Comparison of ENCODE assay signal across 8 cellular contexts in the genomic region with DNA sequence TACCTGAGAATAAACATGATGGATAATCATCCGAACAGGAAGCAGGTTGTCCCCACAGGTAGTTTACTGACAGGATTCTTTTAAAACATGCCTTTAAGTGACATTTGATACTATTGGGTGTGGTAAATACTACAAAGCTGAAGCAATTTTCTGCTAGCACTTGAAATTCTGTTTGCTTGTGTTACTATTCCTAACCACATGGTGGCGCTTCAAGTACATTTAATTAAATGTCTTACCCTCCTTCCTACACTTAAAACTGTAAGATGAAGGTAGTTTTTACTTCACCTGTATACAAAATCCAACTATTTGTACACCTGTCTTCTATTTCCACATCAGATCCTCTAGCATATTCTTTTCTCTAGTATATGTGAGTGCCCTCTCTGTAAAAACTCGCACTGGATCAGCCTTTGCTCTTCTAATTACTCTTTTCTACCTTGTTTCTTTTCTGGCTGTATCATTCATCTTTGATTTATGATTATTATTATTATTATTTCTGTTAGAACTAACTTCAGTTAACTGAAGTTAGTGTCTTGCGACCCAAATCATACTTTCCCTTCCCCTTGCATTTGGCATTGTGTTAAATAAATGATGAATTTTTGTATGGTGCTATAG. TPM values are rescaled to one million over a fixed set of nuclear protein-coding genes. Genes with fewer than 3 reads are reported as not detected.
DNase-seq lines count a peak whose midpoint lies in the region; ATAC-seq, FAIRE-seq and TF ChIP-seq lines count a peak whose summit lies in the region.

No MANE protein-coding gene starts in this region.

- H3K4me1 ChIP-seq in GM12878 (ENCODE audit: control insufficient read depth, insufficient read depth, low read length) = peaks cover 17% of the 10 kb centered on the region; the same call in 1 of the 2 replicates
- no peaks in the 10 kb centered on the region for H3K4me1 ChIP-seq in uterus

- no peaks in the 10 kb centered on the region for H3K27me3 Mint-ChIP-seq in activated T-helper 17 cell treated with anti-CD3 and anti-CD28 coated beads, Interleukin-2, amount 50 U/mL, for 72 hours

- H3K36me3 Mint-ChIP-seq in activated T-helper 17 cell treated with anti-CD3 and anti-CD28 coated beads, Interleukin-2, amount 50 U/mL, for 72 hours (ENCODE audit: low read depth) = peaks cover 37% of the 10 kb centered on the region

- in situ Hi-C loops in GM12878 (cut with MboI) = loop anchor here (10.0 kb wide), 3 partner anchors 308 to 528 kb away; a partner anchor contains a TSS

- TF ChIP-seq POLR2A in GM12878 (IDR thresholded peaks at IDR 0.05; ENCODE audit: low read depth, low read length) (no peak), uterus (IDR thresholded peaks at IDR 0.05) (no peak)

- TF ChIP-seq CTCF in AG10803 (conservative IDR thresholded peaks at IDR 0.05; ENCODE audit: low read length) (peak; percentile 75), GM12878 (IDR thresholded peaks at IDR 0.05 in 2 of 3, conservative IDR thresholded peaks at IDR 0.05 in 1 of 3; ENCODE audit: control insufficient read depth in 2 of 3, extremely low read depth in 1 of 3, insufficient read depth in 1 of 3, low read depth in 3 of 3, low read length in 3 of 3) (peak; percentile 60 to 64 (median 60)), uterus (IDR thresholded peaks at IDR 0.05) (peak; percentile 42 to 51 (median 46))

- H3K4me3 Mint-ChIP-seq in activated T-helper 17 cell treated with anti-CD3 and anti-CD28 coated beads, Interleukin-2, amount 50 U/mL, for 72 hours = no peak overlapping the region

- H3K9me3 ChIP-seq in GM12878 (replicated peaks; ENCODE audit: control insufficient read depth, insufficient read depth, low read length) = no peaks in the 10 kb centered on the region
- H3K9me3 ChIP-seq in uterus = peaks cover 0 to 5% of the 10 kb centered on the region in 2 donors

- SMC1A ChIA-PET in GM12878 (lab: Charles Lee; ENCODE audit: uncharacterized antibody, unreplicated experiment) = interaction anchor here (0.7 to 2.1 kb wide), 14 partner anchors 10 to 1403 kb away, joined by 3 to 13 read pairs (median 4); a partner anchor contains a TSS

- H3K79me2 ChIP-seq in GM12878 (ENCODE audit: control insufficient read depth, insufficient read depth, low read length) = peaks cover 19% of the 10 kb centered on the region

- POLR2A ChIA-PET in GM12878 (lab: Charles Lee) = interaction anchor here (1.2 kb wide), 1 partner anchor 18 kb away, joined by 3 read pairs; no protein-coding TSS in a partner anchor

- H4K20me1 ChIP-seq in GM12878 (ENCODE audit: control insufficient read depth, insufficient read depth) = no peaks in the 10 kb centered on the region

- ATAC-seq in GM12878 = peak; percentile 10; the same call in 1 of the 3 replicates
- no peak for ATAC-seq in activated T-helper 17 cell treated with anti-CD3 and anti-CD28 coated beads, Interleukin-2, amount 50 U/mL, for 72 hours (replicated peaks)

- H3K27ac ChIP-seq in GM12878 (ENCODE audit: control insufficient read depth, insufficient read depth) = no peak overlapping the region
- no peak overlapping the region for H3K27ac ChIP-seq in uterus

- CTCF ChIA-PET in GM12878 (lab: Yijun Ruan, JAX) = interaction anchor here (0.6 to 3.6 kb wide), 26 partner anchors 8 to 774 kb away, joined by 3 to 24 read pairs (median 4); a partner anchor contains a TSS

- DNase-seq in AG10803 (ENCODE audit: low read depth) (peak; percentile 56), GM03348 (ENCODE audit: low spot score) (peak; percentile 24), NCI-H2196 (lab: John Stamatoyannopoulos, UW; ENCODE audit: unreplicated experiment) (peak; percentile 50), GM12878 (ENCODE audit: low read depth, low spot score) (no peak), kidney tubule cell (ENCODE audit: low spot score) (peak; percentile 58), uterus (no peak), occipital lobe (lab: John Stamatoyannopoulos, UW) (no peak)

- no TSS peak for BruUV-seq in GM12878 (replicated peaks; lab: Mats Ljungman, UMichigan)

- intact Hi-C loops in GM12878 (cut with micrococcal nuclease; ENCODE audit: unreplicated experiment) = loop anchor here (1.0 to 10.0 kb wide), 4 partner anchors 108 to 518 kb away; a partner anchor contains a TSS
- intact Hi-C loops in uterus (cut with DNase I; ENCODE audit: low total_unique reads) = no loop called here

- WGBS in GM12878 (ENCODE audit: insufficient coverage, insufficient replicate concordance, low lambda C conversion rate, missing lambda C conversion rate) = 48% methylated on average over 4 of the region's 4 CpGs

- no peak overlapping the region for H3K9ac ChIP-seq in GM12878 (ENCODE audit: control insufficient read depth, insufficient read depth, low read length)

- peak; percentile 76 for FAIRE-seq in GM12878 (lab: Jason Lieb, UNC)

- TF ChIP-seq RAD21 in GM12878 (IDR thresholded peaks at IDR 0.05; ENCODE audit: insufficient read depth, low read depth, low read length) = peak; percentile 76

- no peaks in the 10 kb centered on the region for H3K9me3 Mint-ChIP-seq in activated T-helper 17 cell treated with anti-CD3 and anti-CD28 coated beads, Interleukin-2, amount 50 U/mL, for 72 hours

- TF ChIP-seq EP300 in GM12878 (IDR thresholded peaks at IDR 0.05; ENCODE audit: borderline replicate concordance in 1 of 2, control insufficient read depth in 1 of 2, low read depth in 2 of 2, low read length in 2 of 2) = no peak

- peaks cover 19% of the 10 kb centered on the region for H3K4me1 Mint-ChIP-seq in activated T-helper 17 cell treated with anti-CD3 and anti-CD28 coated beads, Interleukin-2, amount 50 U/mL, for 72 hours

- H2AFZ ChIP-seq in GM12878 (ENCODE audit: control insufficient read depth, low read depth, low read length) = no peak overlapping the region

- no peaks in the 10 kb centered on the region for H3K27me3 ChIP-seq in GM12878 (replicated peaks in 1 of 2; ENCODE audit: control insufficient read depth in 2 of 2, insufficient read depth in 2 of 2, low read length in 1 of 2)
- H3K27me3 ChIP-seq in uterus = no peaks in the 10 kb centered on the region

- no peak overlapping the region for H3K4me3 ChIP-seq in AG10803 (ENCODE audit: low read length)
- H3K4me3 ChIP-seq in GM12878 = no peak overlapping the region
- H3K4me3 ChIP-seq in uterus = no peak overlapping the region

- RAD21 ChIA-PET in GM12878 (lab: Charles Lee; ENCODE audit: unreplicated experiment) = interaction anchor here (1.2 to 3.5 kb wide), 6 partner anchors 18 to 1389 kb away, joined by 3 to 30 read pairs (median 6); a partner anchor contains a TSS

- no peak overlapping the region for H3K27ac Mint-ChIP-seq in activated T-helper 17 cell treated with anti-CD3 and anti-CD28 coated beads, Interleukin-2, amount 50 U/mL, for 72 hours

- H3K36me3 ChIP-seq in GM12878 (ENCODE audit: control insufficient read depth in 2 of 2, insufficient read depth in 2 of 2, low read length in 1 of 2) (peaks cover 0 to 14% of the 10 kb centered on the region in 2 experiments; a peak in 3 of 4 replicates), uterus (no peaks in the 10 kb centered on the region)

- no peak overlapping the region for H3K4me2 ChIP-seq in GM12878 (ENCODE audit: control insufficient read depth, insufficient read depth)

TF ChIP-seq in GM12878, 131 proteins besides CTCF, POLR2A, EP300 and RAD21:
- TF ChIP-seq RCOR1 (conservative IDR thresholded peaks at IDR 0.05; ENCODE audit: low read depth, low read length) (no peak), SMC3 (IDR thresholded peaks at IDR 0.05; ENCODE audit: borderline replicate concordance, low read length) (peak; percentile 51; the same call in 1 of the 2 replicates)

RNA-seq across cellular contexts. Expression of a gene that starts 18.4 kb away (rescaled TPM):
- 92.5 and 96.6 TPM in 2 replicates for total RNA-seq in GM12878 (2013; cell fraction: nucleolus; rRNA removed)
- total RNA-seq in GM12878 (2014; rRNA removed) (77.0 and 89.3 TPM in 2 replicates), GM12878 (2014; rRNA removed; fragmentation: Illumina TruSeq; extraction: Trizol) (76.7 and 79.3 TPM in 2 replicates), GM12878 (2021) (66.6 and 68.7 TPM in 2 replicates), uterus (10 to 100 TPM; 27.4 to 97.9 (median 39.1) TPM), occipital lobe (180 TPM)
- 22.6 TPM for polyA plus RNA-seq in GM12878 (2011; ENCODE audit: low read depth)
- polyA plus RNA-seq in GM12878 (2011; rRNA removed) (59.8 and 91.5 TPM in 2 replicates), GM12878 (2014; fragmentation: Illumina TruSeq; extraction: Trizol) (69.9 and 78.7 TPM in 2 replicates), GM12878 (2014; fragmentation: Nextera tagmentation; extraction: Ambion mirVana) (10 to 100 TPM; 18.0 to 31.0 TPM), GM12878 (2014; rRNA removed) (46.3 and 50.5 TPM in 2 replicates), GM12878 (2016; fragmentation: Nextera tagmentation; extraction: Ambion mirVana) (10 to 100 TPM; 86.7 to 89.6 TPM)
- polyA plus RNA-seq in GM12878 (2011; cell fraction: cytosol; rRNA removed) = 24.8 and 26.7 TPM in 2 replicates
- 31.1 and 32.8 TPM in 2 replicates for polyA plus RNA-seq in GM12878 (2011; cell fraction: nucleus; rRNA removed)
- polyA plus RNA-seq in GM12878 (2012) = 42.1 and 43.4 TPM in 2 replicates
- polyA minus RNA-seq in GM12878 (2011; rRNA and poly(A)+ RNA removed) = 40.5 and 75.5 TPM in 2 replicates
- polyA minus RNA-seq in GM12878 (2011; cell fraction: cytosol; rRNA and poly(A)+ RNA removed) = 22.7 and 26.2 TPM in 2 replicates
- polyA minus RNA-seq in GM12878 (2011; cell fraction: nucleus; rRNA and poly(A)+ RNA removed) = 23.2 and 36.7 TPM in 2 replicates
- 10 to 100 TPM; 31.3 to 53.1 TPM for total RNA-seq in activated T-helper 17 cell treated with anti-CD3 and anti-CD28 coated beads, Interleukin-2, amount 50 U/mL, for 72 hours

RNA-seq across cellular contexts. Expression of a gene that starts 30.8 kb away (rescaled TPM):
- 13.8 and 16.4 TPM in 2 replicates for total RNA-seq in GM12878 (2013; cell fraction: nucleolus; rRNA removed)
- total RNA-seq in GM12878 (2014; rRNA removed) (1.2 and 2.3 TPM in 2 replicates), GM12878 (2014; rRNA removed; fragmentation: Illumina TruSeq; extraction: Trizol) (0.85 and 1.1 TPM in 2 replicates), GM12878 (2021) (0.95 and 2.0 TPM in 2 replicates), uterus (10 to 100 TPM in 1 of 4 donors, 1 to 10 TPM in 2, not detected in 1; 1.3 to 19.3 (median 7.1) TPM), occipital lobe (19.3 TPM)
- polyA plus RNA-seq in GM12878 (2011; ENCODE audit: low read depth) = 0.42 TPM
- polyA plus RNA-seq in GM12878 (2011; rRNA removed) (0.87 and 2.3 TPM in 2 replicates), GM12878 (2014; fragmentation: Illumina TruSeq; extraction: Trizol) (0.97 and 1.3 TPM in 2 replicates), GM12878 (2014; fragmentation: Nextera tagmentation; extraction: Ambion mirVana) (1 to 10 TPM in 1 of 2 experiments, under 1 TPM in 1; 0.29 to 1.1 TPM), GM12878 (2014; rRNA removed) (0.59 and 0.90 TPM in 2 replicates), GM12878 (2016; fragmentation: Nextera tagmentation; extraction: Ambion mirVana) (1 to 10 TPM in 1 of 2 experiments, under 1 TPM in 1; 0.69 to 1.2 TPM)
- polyA plus RNA-seq in GM12878 (2011; cell fraction: cytosol; rRNA removed) = 0.59 and 0.78 TPM in 2 replicates
- polyA plus RNA-seq in GM12878 (2011; cell fraction: nucleus; rRNA removed) = 1.4 and 1.8 TPM in 2 replicates
- 0.66 and 1.1 TPM in 2 replicates for polyA plus RNA-seq in GM12878 (2012)
- polyA minus RNA-seq in GM12878 (2011; rRNA and poly(A)+ RNA removed) = 2.0 and 2.3 TPM in 2 replicates
- polyA minus RNA-seq in GM12878 (2011; cell fraction: cytosol; rRNA and poly(A)+ RNA removed) = 1.2 TPM in 1 of 2 replicates, not detected in the other
- 5.7 and 7.3 TPM in 2 replicates for polyA minus RNA-seq in GM12878 (2011; cell fraction: nucleus; rRNA and poly(A)+ RNA removed)
- under 1 TPM; 0.78 to 0.87 TPM for total RNA-seq in activated T-helper 17 cell treated with anti-CD3 and anti-CD28 coated beads, Interleukin-2, amount 50 U/mL, for 72 hours

Comparison
In these comparisons a context has a peak if more than half of its experiments do, and no peak if none do; other contexts are left out.
1. DNase-seq: peak in AG10803 (single experiment), GM03348 (single experiment), NCI-H2196 (single experiment) and kidney tubule cell (single experiment); none in GM12878 (single experiment), uterus (0 of 2) and occipital lobe (single experiment).
2. Peak in every context shown above with its lines, with median percentiles within 50 percentile points of each other: CTCF ChIP-seq.